In the genomic region with DNA sequence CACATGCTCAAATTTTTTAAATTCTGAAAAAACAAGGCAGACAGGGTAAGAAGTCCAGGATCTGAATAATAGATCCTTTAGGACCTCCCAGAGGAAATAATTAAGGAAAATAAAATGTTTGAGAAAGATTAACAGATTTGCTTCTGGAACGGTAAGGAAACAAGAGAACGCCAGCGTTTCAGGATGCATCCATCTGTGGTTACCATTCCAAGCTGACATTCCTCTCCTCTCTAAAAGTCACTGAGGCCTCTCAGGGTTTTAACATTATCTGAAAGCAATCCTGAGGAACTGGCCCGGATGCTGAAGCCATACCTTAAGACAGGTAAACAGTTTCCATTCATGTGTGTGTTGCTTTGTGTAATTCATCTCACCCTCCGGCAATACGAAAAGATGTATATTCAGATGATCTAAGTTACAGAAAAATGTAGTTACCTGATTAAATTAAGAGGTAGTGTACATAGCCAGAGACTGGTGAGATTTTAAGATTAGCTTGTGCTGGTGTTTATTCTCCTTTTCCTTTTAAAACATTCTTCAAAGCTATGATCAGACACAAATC, we compare ENCODE assay signal across 34 cellular contexts.
"Had no signal": no experiment of that assay in that cellular context is flagged by ENCODE, and none has a peak within 500 bp of the region (broad histone marks: within the 10 kb centered on the region; RNA-seq: fewer than 3 reads in every experiment).

No MANE protein-coding gene starts in this region.

- H3K27me3 ChIP-seq: adrenal gland, ascending aorta, brain microvascular endothelial cell, foreskin keratinocyte, heart left ventricle, left lung, right atrium auricular region, stomach, tibial nerve had no signal

- FAIRE-seq: urothelium cell line had no signal

- H3K9ac ChIP-seq: parathyroid adenoma had no signal

- H3K4me3 ChIP-seq: adrenal gland, ascending aorta, heart left ventricle, left lung, lower lobe of right lung, mucosa of descending colon, psoas muscle, right atrium auricular region, smooth muscle cell, stomach, tibial nerve had no signal

- H3K27ac Mint-ChIP-seq: activated CD4-positive, alpha-beta memory T cell treated with anti-CD3 and anti-CD28 coated beads for 36 hours; activated naive CD4-positive, alpha-beta T cell treated with anti-CD3 and anti-CD28 coated beads for 36 hours; activated naive CD8-positive, alpha-beta T cell treated with anti-CD3 and anti-CD28 coated beads for 36 hours; activated T-helper 1 cell treated with anti-CD3 and anti-CD28 coated beads, Interleukin-12 subunit alpha, Interleukin-12 subunit beta, Interleukin-2, Interleukin-4 antibody, amounts not matched to agents 30 ng/mL and 10 ng/mL and 1 ng/mL, durations not matched to agents 14 hours and 24 hours and 36 hours; effector memory CD8-positive, alpha-beta T cell; immature natural killer cell; stimulated activated naive B cell treated with anti-CD40 and anti-IgM and Interleukin-4, amounts not matched to agents 10 μg/mL and 1 μg/mL and 100 μg/mL, for 72 hours; T-helper 2 cell treated with Interferon-gamma antibody and Interleukin-4, amounts not matched to agents 5 μg/mL and 100 μg/mL, for 36 hours had no signal

- ATAC-seq: effector memory CD8-positive, alpha-beta T cell; foreskin keratinocyte; heart left ventricle; left lung; lower lobe of right lung; mucosa of descending colon; psoas muscle; stimulated activated naive B cell treated with anti-CD40 and anti-IgM and Interleukin-4, amounts not matched to agents 10 μg/mL and 1 μg/mL and 100 μg/mL, for 72 hours had no signal

- DNase-seq: activated CD4-positive, alpha-beta memory T cell treated with anti-CD3 and anti-CD28 coated beads for 36 hours; activated CD4-positive, alpha-beta T cell treated with anti-CD3 and anti-CD28 coated beads for 48 hours; activated CD8-positive, alpha-beta memory T cell treated with anti-CD3 and anti-CD28 coated beads, Interleukin-2, amount 50 U/mL, for 4 hours; activated effector memory CD4-positive, alpha-beta T cell treated with anti-CD3 and anti-CD28 coated beads, Interleukin-2, amount 50 U/mL, for 16 hours; activated naive CD4-positive, alpha-beta T cell treated with anti-CD3 and anti-CD28 coated beads for 36 hours; activated naive CD8-positive, alpha-beta T cell treated with anti-CD3 and anti-CD28 coated beads for 36 hours; activated T-cell treated with anti-CD3 and anti-CD28 coated beads, Interleukin-2, amount 50 U/mL, for 1 hour; adrenal gland; brain microvascular endothelial cell; caudate nucleus; cortex of kidney; effector memory CD8-positive, alpha-beta T cell; heart left ventricle; hypothalamus; immature natural killer cell; left lung; lower lobe of right lung; mesendoderm; mucosa of descending colon; occipital lobe; psoas muscle; stimulated activated CD4-positive, alpha-beta T cell treated with anti-CD3 and anti-CD28 coated beads, Interleukin-1b, Interleukin-23, amount 100 ng/mL, for 48 hours; stimulated activated naive B cell treated with anti-CD40 and anti-IgM and Interleukin-4, amounts not matched to agents 10 μg/mL and 1 μg/mL and 100 μg/mL, for 72 hours; stomach; T-helper 1 cell had no signal

- H3K27me3 Mint-ChIP-seq: activated CD4-positive, alpha-beta memory T cell treated with anti-CD3 and anti-CD28 coated beads for 36 hours; activated naive CD8-positive, alpha-beta T cell treated with anti-CD3 and anti-CD28 coated beads for 36 hours; stimulated activated naive B cell treated with anti-CD40 and anti-IgM and Interleukin-4, amounts not matched to agents 10 μg/mL and 1 μg/mL and 100 μg/mL, for 72 hours had no signal

- H3K9me3 ChIP-seq: adrenal gland, ascending aorta, heart left ventricle, left lung, lower lobe of right lung, mucosa of descending colon, psoas muscle, right atrium auricular region, stomach, tibial nerve had no signal

- H3K36me3 Mint-ChIP-seq: immature natural killer cell; stimulated activated naive B cell treated with anti-CD40 and anti-IgM and Interleukin-4, amounts not matched to agents 10 μg/mL and 1 μg/mL and 100 μg/mL, for 72 hours had no signal

- H3K4me2 ChIP-seq: smooth muscle cell had no signal

- H3K27ac ChIP-seq: adrenal gland, ascending aorta, brain microvascular endothelial cell, foreskin keratinocyte, heart left ventricle, left lung, lower lobe of right lung, parathyroid adenoma, psoas muscle, right atrium auricular region, stomach, tibial nerve had no signal

- H2AFZ ChIP-seq: parathyroid adenoma had no signal

- H3K4me3 Mint-ChIP-seq: activated CD4-positive, alpha-beta memory T cell treated with anti-CD3 and anti-CD28 coated beads for 36 hours; activated naive CD4-positive, alpha-beta T cell treated with anti-CD3 and anti-CD28 coated beads for 36 hours; activated naive CD8-positive, alpha-beta T cell treated with anti-CD3 and anti-CD28 coated beads for 36 hours; activated T-helper 1 cell treated with anti-CD3 and anti-CD28 coated beads, Interleukin-12 subunit alpha, Interleukin-12 subunit beta, Interleukin-2, Interleukin-4 antibody, amounts not matched to agents 30 ng/mL and 10 ng/mL and 1 ng/mL, durations not matched to agents 14 hours and 24 hours and 36 hours; effector memory CD8-positive, alpha-beta T cell; immature natural killer cell; stimulated activated naive B cell treated with anti-CD40 and anti-IgM and Interleukin-4, amounts not matched to agents 10 μg/mL and 1 μg/mL and 100 μg/mL, for 72 hours; T-helper 2 cell treated with Interferon-gamma antibody and Interleukin-4, amounts not matched to agents 5 μg/mL and 100 μg/mL, for 36 hours had no signal

- H3K79me2 ChIP-seq: parathyroid adenoma had no signal

- H3K9me3 Mint-ChIP-seq: activated naive CD4-positive, alpha-beta T cell treated with anti-CD3 and anti-CD28 coated beads for 36 hours; effector memory CD8-positive, alpha-beta T cell; immature natural killer cell had no signal

- H3K36me3 ChIP-seq: adrenal gland, ascending aorta, brain microvascular endothelial cell, heart left ventricle, left lung, lower lobe of right lung, right atrium auricular region, stomach, tibial nerve had no signal
